In the genomic region with DNA sequence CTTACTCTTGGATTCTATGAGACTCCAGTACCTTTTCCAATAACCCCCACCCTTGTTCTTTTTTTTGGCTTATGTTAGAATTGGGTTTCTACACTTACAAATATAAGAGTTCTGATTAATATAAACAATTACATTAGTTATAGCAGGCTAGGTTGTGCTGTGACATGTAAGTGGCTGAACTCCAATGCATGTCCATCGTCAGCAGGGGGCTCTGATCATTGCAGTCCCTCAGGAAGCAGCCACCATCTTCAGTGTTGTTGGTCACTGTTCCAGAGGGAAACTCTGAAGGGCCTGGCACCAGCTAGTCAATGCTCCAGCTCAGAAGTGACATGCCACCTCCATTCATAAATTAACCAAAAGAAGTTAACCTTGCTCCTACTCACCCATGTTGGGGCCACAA, we compare ENCODE assay signal across 13 cellular contexts. TPM values are rescaled to one million over a fixed set of nuclear protein-coding genes. Genes with fewer than 3 reads are reported as not detected.
DNase-seq lines count a peak whose midpoint lies in the region; ATAC-seq, FAIRE-seq and TF ChIP-seq lines count a peak whose summit lies in the region.
"Had no signal": no experiment of that assay in that cellular context is flagged by ENCODE, and none has a peak within 500 bp of the region (broad histone marks: within the 10 kb centered on the region; RNA-seq: fewer than 3 reads in every experiment).

No MANE protein-coding gene starts in this region.

- H3F3A ChIP-seq in SK-N-SH (replicated peaks; ENCODE audit: insufficient read depth) = no peaks in the 10 kb centered on the region
- no peaks in the 10 kb centered on the region for H3F3A ChIP-seq in Loucy (ENCODE audit: low read depth)

- no peaks in the 10 kb centered on the region for H3K79me1 ChIP-seq in neuronal stem cell (ENCODE audit: low read depth, low read length)

- H3K4me2 ChIP-seq in SK-N-SH (no peak overlapping the region), Loucy (ENCODE audit: low read depth, low read length, poor library complexity, severe bottlenecking) (no peak overlapping the region), neuronal stem cell (ENCODE audit: insufficient read depth, low read length, poor library complexity, severe bottlenecking) (no peak overlapping the region)

- H3K9me2 ChIP-seq in SK-N-SH = no peaks in the 10 kb centered on the region
- H3K9me2 ChIP-seq in Loucy (replicated peaks; ENCODE audit: low read depth, low read length) = no peaks in the 10 kb centered on the region

- no peak overlapping the region for H3K23ac ChIP-seq in neuronal stem cell (ENCODE audit: low read depth, low read length, poor library complexity)

- TF ChIP-seq CTCF in SK-N-SH (IDR thresholded peaks at IDR 0.05) (peak; percentile 36), Loucy (conservative IDR thresholded peaks at IDR 0.05; ENCODE audit: low read length) (peak; percentile 62)

- CTCF ChIA-PET in SK-N-SH (lab: Yijun Ruan, JAX) = interaction anchor here (0.6 to 1.2 kb wide), 3 partner anchors 36 to 83 kb away, joined by 3 read pairs; no protein-coding TSS in a partner anchor

- H3K4me1 ChIP-seq in SK-N-SH (ENCODE audit: control insufficient read depth in 1 of 2, insufficient read depth in 2 of 2, low read depth in 1 of 2, low read length in 1 of 2) (peaks cover 0 to 3% of the 10 kb centered on the region in 2 experiments; a peak in 1 of 4 replicates), Loucy (ENCODE audit: insufficient read depth, low read length, poor library complexity, severe bottlenecking) (peaks cover 3% of the 10 kb centered on the region), small intestine (ENCODE audit: control insufficient read depth in 2 of 2, insufficient read depth in 1 of 2, low read depth in 1 of 2, low read length in 1 of 2) (no peaks in the 10 kb centered on the region), neuronal stem cell (ENCODE audit: control insufficient read depth in 2 of 2, insufficient read depth in 1 of 2, low read depth in 1 of 2, low read length in 2 of 2) (peaks cover 0 to 3% of the 10 kb centered on the region in 2 donors)

- no peak overlapping the region for H4K8ac ChIP-seq in neuronal stem cell (ENCODE audit: low read depth, low read length)

- H3K79me2 ChIP-seq in SK-N-SH (ENCODE audit: insufficient read depth) = no peaks in the 10 kb centered on the region
- H3K79me2 ChIP-seq in Loucy (ENCODE audit: insufficient read depth, low read length) = no peaks in the 10 kb centered on the region

- WGBS in SK-N-SH (ENCODE audit: low lambda C conversion rate) = 80% methylated on average over 1 of the region's 1 CpG
- 43 to 74% (median 67%) methylated on average over 1 of the region's 1 CpG for WGBS in small intestine, 3 donors
- WGBS in neuronal stem cell (ENCODE audit: extremely low coverage in 2 of 2, insufficient read length in 2 of 2, insufficient replicate concordance in 1 of 2), 2 donors = no CpG with 5 or more reads among the region's 1 CpG

- H3K4me3 ChIP-seq in SK-N-SH (ENCODE audit: low read depth in 2 of 2, low read length in 1 of 2) = no peak overlapping the region
- H3K4me3 ChIP-seq in Loucy (ENCODE audit: low read length, poor library complexity, severe bottlenecking) = no peak overlapping the region
- H3K4me3 ChIP-seq in small intestine (ENCODE audit: low read depth in 1 of 2, low read length in 2 of 2) = no peak overlapping the region
- H3K4me3 ChIP-seq in neuronal stem cell (ENCODE audit: low read length in 2 of 2) = no peak overlapping the region
- H3K4me3 ChIP-seq: esophagus muscularis mucosa, GM23248 had no signal

- H2BK15ac ChIP-seq in neuronal stem cell (ENCODE audit: low read length) = no peak overlapping the region

- H2AFZ ChIP-seq in SK-N-SH (ENCODE audit: low read depth) = no peak overlapping the region; the same call in 1 of the 2 replicates
- 0 out of 2 replicates have a peak overlapping the region, but pooled peaks have one; percentile 13 for H2AFZ ChIP-seq in Loucy (ENCODE audit: low read length)
- H2AFZ ChIP-seq in neuronal stem cell (ENCODE audit: low read length) = no peak overlapping the region
- H2AFZ ChIP-seq: GM23248 had no signal

- H2BK120ac ChIP-seq in neuronal stem cell (ENCODE audit: low read depth, low read length) = no peak overlapping the region

- ATAC-seq in SK-N-SH treated with all-trans-retinoic acid at 6 μM for 48 hours (no peak), GM18867 (IDR thresholded peaks at IDR 0.05; ENCODE audit: unreplicated experiment) (no peak)

- H3K27me3 ChIP-seq in SK-N-SH (ENCODE audit: insufficient read depth) (no peaks in the 10 kb centered on the region), Loucy (ENCODE audit: insufficient read depth, low read length, poor library complexity, severe bottlenecking) (no peaks in the 10 kb centered on the region), small intestine (ENCODE audit: control insufficient read depth in 2 of 2, insufficient read depth in 2 of 2, low read length in 2 of 2) (no peaks in the 10 kb centered on the region), neuronal stem cell (ENCODE audit: control insufficient read depth in 3 of 3, insufficient read depth in 3 of 3, low read depth in 1 of 3, low read length in 3 of 3) (no peaks in the 10 kb centered on the region)
- H3K27me3 ChIP-seq: esophagus muscularis mucosa had no signal

- POLR2A ChIA-PET in SK-N-SH (lab: Yijun Ruan, JAX) = no interaction called here

- H3K4ac ChIP-seq in neuronal stem cell (ENCODE audit: low read length) = no peak overlapping the region

- no peak overlapping the region for H2BK12ac ChIP-seq in neuronal stem cell (ENCODE audit: low read length)

- no peak for FAIRE-seq in small intestine (lab: Jason Lieb, UNC)

- no peak overlapping the region for H2AK5ac ChIP-seq in neuronal stem cell (ENCODE audit: low read depth, low read length)

- H3K27ac ChIP-seq in SK-N-SH (ENCODE audit: low read depth in 2 of 2, low read length in 1 of 2) = no peak overlapping the region
- no peak overlapping the region for H3K27ac ChIP-seq in small intestine (ENCODE audit: low read depth in 1 of 2, low read length in 1 of 2)
- no peak overlapping the region for H3K27ac ChIP-seq in neuronal stem cell (replicated peaks; ENCODE audit: low read length)
- H3K27ac ChIP-seq: esophagus muscularis mucosa, GM23248 had no signal

- TF ChIP-seq RAD21 in SK-N-SH (IDR thresholded peaks at IDR 0.05; ENCODE audit: low read length) = peak; percentile 27; the same call in 1 of the 2 replicates

- no peaks in the 10 kb centered on the region for H3K36me3 ChIP-seq in SK-N-SH (replicated peaks in 1 of 2; ENCODE audit: control insufficient read depth in 1 of 2, insufficient read depth in 2 of 2, low read length in 1 of 2)
- no peaks in the 10 kb centered on the region for H3K36me3 ChIP-seq in Loucy (ENCODE audit: insufficient read depth, low read length)
- H3K36me3 ChIP-seq in small intestine (ENCODE audit: control insufficient read depth in 2 of 2, insufficient read depth in 2 of 2, low read length in 2 of 2) = no peaks in the 10 kb centered on the region
- no peaks in the 10 kb centered on the region for H3K36me3 ChIP-seq in neuronal stem cell (replicated peaks in 1 of 2; ENCODE audit: control insufficient read depth in 2 of 2, insufficient read depth in 2 of 2, low read length in 2 of 2)
- H3K36me3 ChIP-seq: esophagus muscularis mucosa had no signal

- no peak overlapping the region for H3K9ac ChIP-seq in SK-N-SH
- no peak overlapping the region for H3K9ac ChIP-seq in Loucy (ENCODE audit: low read depth, low read length, poor library complexity, severe bottlenecking)
- no peak overlapping the region for H3K9ac ChIP-seq in neuronal stem cell (ENCODE audit: low read depth, low read length, poor library complexity)
- H3K9ac ChIP-seq: GM23248 had no signal

- DNase-seq in SK-N-SH (no peak), dermis blood vessel endothelial cell (peak; percentile 33), small intestine (peak; percentile 37), kidney glomerular epithelial cell (lab: John Stamatoyannopoulos, UW) (no peak), neuronal stem cell (ENCODE audit: low spot score) (no peak)
- DNase-seq: anterior cingulate cortex, GM23248, NCI-H1436, SIG-M5 had no signal

- no peak overlapping the region for H3K14ac ChIP-seq in neuronal stem cell (ENCODE audit: low read length)

- no peak for TF ChIP-seq EP300 in SK-N-SH (IDR thresholded peaks at IDR 0.05; ENCODE audit: borderline replicate concordance in 1 of 2, low read depth in 1 of 2, low read length in 1 of 2)

- H3K9me3 ChIP-seq in SK-N-SH (no peaks in the 10 kb centered on the region), Loucy (ENCODE audit: insufficient read depth, low read depth, low read length) (no peaks in the 10 kb centered on the region), small intestine (ENCODE audit: control insufficient read depth, low read depth) (no peaks in the 10 kb centered on the region), neuronal stem cell (replicated peaks in 1 of 2; ENCODE audit: control insufficient read depth in 2 of 2, insufficient read depth in 1 of 2, low read depth in 1 of 2, low read length in 2 of 2) (peaks cover 0 to 2% of the 10 kb centered on the region in 2 donors)
- H3K9me3 ChIP-seq: esophagus muscularis mucosa had no signal

- H4K20me1 ChIP-seq in SK-N-SH (ENCODE audit: insufficient read depth) (no peaks in the 10 kb centered on the region), Loucy (ENCODE audit: insufficient read depth, low read length, poor library complexity, severe bottlenecking) (no peaks in the 10 kb centered on the region)

- no peak overlapping the region for H3K18ac ChIP-seq in neuronal stem cell (ENCODE audit: low read length)

- no peak overlapping the region for H2BK5ac ChIP-seq in neuronal stem cell (ENCODE audit: low read length)

- H4K91ac ChIP-seq in neuronal stem cell (ENCODE audit: low read depth, low read length, poor library complexity) = no peak overlapping the region

TF ChIP-seq in SK-N-SH, 30 proteins besides CTCF, POLR2A, EP300 and RAD21 (continues in another document):
- TF ChIP-seq YY1 (IDR thresholded peaks at IDR 0.05; ENCODE audit: low read depth) = no peak
- TF ChIP-seq EZH2phosphoT487 (IDR thresholded peaks at IDR 0.05; ENCODE audit: borderline replicate concordance, low read depth) = no peak

RNA-seq across cellular contexts. Expression of a gene that starts 5.6 kb away (rescaled TPM):
- polyA plus RNA-seq in SK-N-SH (2012; rRNA removed) = 4.6 and 5.3 TPM in 2 replicates
- polyA plus RNA-seq in SK-N-SH (2012; cell fraction: cytosol; rRNA removed) = 3.2 and 4.3 TPM in 2 replicates
- 3.1 and 3.2 TPM in 2 replicates for polyA plus RNA-seq in SK-N-SH (2012; cell fraction: nucleus; rRNA removed)
- 3.0 and 3.6 TPM in 2 replicates for total RNA-seq in dermis blood vessel endothelial cell
- 10 to 100 TPM in 1 of 3 donors, 1 to 10 TPM in 2; 4.9 to 11.1 (median 8.8) TPM for polyA plus RNA-seq in small intestine
- polyA plus RNA-seq in neuronal stem cell (2013, experiment 1 of 2) = 8.9 TPM
- polyA plus RNA-seq in neuronal stem cell (2013, experiment 2 of 2) = 8.4 TPM

RNA-seq across cellular contexts. Expression of a gene that starts 20.5 kb away (rescaled TPM):
- polyA plus RNA-seq in SK-N-SH (2012; rRNA removed) = not detected in 2 replicates
- polyA plus RNA-seq in SK-N-SH (2012; cell fraction: cytosol; rRNA removed) = not detected in 2 replicates
- polyA plus RNA-seq in SK-N-SH (2012; cell fraction: nucleus; rRNA removed) = not detected in 2 replicates
- 1.1 and 1.5 TPM in 2 replicates for total RNA-seq in dermis blood vessel endothelial cell
- 10 to 100 TPM; 17.0 to 88.4 (median 30.0) TPM for polyA plus RNA-seq in small intestine
- polyA plus RNA-seq in neuronal stem cell (2013, experiment 1 of 2) = 1.2 TPM
- polyA plus RNA-seq in neuronal stem cell (2013, experiment 2 of 2) = 1.1 TPM

Comparison
In these comparisons a context has a peak if more than half of its experiments do, and no peak if none do; other contexts are left out.
1. DNase-seq: peak in dermis blood vessel endothelial cell (single experiment) and small intestine (single experiment); none in SK-N-SH (single experiment), kidney glomerular epithelial cell (single experiment) and neuronal stem cell (single experiment).
2. RNA of a gene that starts 20.5 kb away (polyA plus RNA-seq): 17.0 to 88.4 TPM in small intestine; not detected in SK-N-SH; every median in the first group is over 10 times any median in the second.